Comparison of ENCODE assay signal across 23 cellular contexts in genomic region chr10:61302124-61302523, GRCh38.
A peak's percentile ranks its signal among the peaks of the same experiment; 100 is the strongest.
DNase-seq lines count a peak whose midpoint lies in the region; TF ChIP-seq lines count a peak whose summit lies in the region.
"Had no signal": no experiment of that assay in that cellular context is flagged by ENCODE, and none has a peak within 500 bp of the region (broad histone marks: within the 10 kb centered on the region; RNA-seq: fewer than 3 reads in every experiment).

No MANE protein-coding gene starts in this region.

- H3K23ac ChIP-seq in mesenchymal stem cell (ENCODE audit: low read length in 2 of 2), result no peak overlapping the region

- H3K27me3 ChIP-seq in mesenchymal stem cell (ENCODE audit: control insufficient read depth in 1 of 2, insufficient read depth in 1 of 2, low read length in 2 of 2) (no peaks in the 10 kb centered on the region), skeletal muscle satellite cell (ENCODE audit: control insufficient read depth, insufficient read depth, low read length) (no peaks in the 10 kb centered on the region), thyroid gland (no peaks in the 10 kb centered on the region)
- H3K27me3 ChIP-seq: MG63 had no signal

- H3K4me2 ChIP-seq in mesenchymal stem cell (ENCODE audit: low read length, poor library complexity, severe bottlenecking), result no peak overlapping the region
- H3K4me2 ChIP-seq in skeletal muscle satellite cell (ENCODE audit: low read length), result peak overlapping the region; percentile 62
- H3K4me2 ChIP-seq: A549, GM23338 had no signal

- no peak overlapping the region for H2BK5ac ChIP-seq in mesenchymal stem cell (ENCODE audit: low read depth, low read length, poor library complexity, severe bottlenecking)

- intact Hi-C loops in posterior vena cava (cut with DNase I), result no loop called here
- intact Hi-C loops in thyroid gland (cut with DNase I), result no loop called here

- H3K36me3 ChIP-seq in mesenchymal stem cell (ENCODE audit: control insufficient read depth in 1 of 2, insufficient read depth in 2 of 2, low read depth in 1 of 2, low read length in 2 of 2) (no peaks in the 10 kb centered on the region), skeletal muscle satellite cell (ENCODE audit: insufficient read depth, low read length) (no peaks in the 10 kb centered on the region), thyroid gland (no peaks in the 10 kb centered on the region)
- H3K36me3 ChIP-seq: MG63 had no signal

- H3K9me3 ChIP-seq in mesenchymal stem cell (ENCODE audit: control insufficient read depth, low read length), result peaks cover 10% of the 10 kb centered on the region
- no peaks in the 10 kb centered on the region for H3K9me3 ChIP-seq in skeletal muscle satellite cell (replicated peaks; ENCODE audit: low read length)
- no peaks in the 10 kb centered on the region for H3K9me3 ChIP-seq in thyroid gland

- H2BK120ac ChIP-seq in mesenchymal stem cell (ENCODE audit: low read depth, low read length), result no peak overlapping the region

- H3K4me1 ChIP-seq in mesenchymal stem cell (ENCODE audit: control insufficient read depth, insufficient read depth, low read depth, low read length) (no peaks in the 10 kb centered on the region), skeletal muscle satellite cell (ENCODE audit: control insufficient read depth, insufficient read depth, low read length) (peaks cover 49% of the 10 kb centered on the region), thyroid gland (no peaks in the 10 kb centered on the region)
- H3K4me1 ChIP-seq: A549 had no signal

- DNase-seq in GM03348 (ENCODE audit: low spot score) (peak; percentile 24), dedifferentiated amniotic fluid mesenchymal stem cell (ENCODE audit: extremely low spot score) (peak; percentile 62), mesenchymal stem cell (no peak), GM19238 (ENCODE audit: insufficient read length, low spot score) (no peak), posterior vena cava (ENCODE audit: low spot score) (no peak), thyroid gland (no peak)
- DNase-seq in stimulated activated CD4-positive, alpha-beta T cell treated with anti-CD3 and anti-CD28 coated beads, Interleukin-4, amount 100 ng/mL, for 1 hour, result no peak
- DNase-seq: CD8-positive, alpha-beta T cell; DMS 273 treated with DMSO at 0.1 percent for 48 hours; DMS79; GF-D8; H9; KBM-7; MG63; NCI-H2029; NCI-H446; NCI-H526; NCI-H82; SHP77 treated with DMSO at 0.1 percent for 48 hours had no signal

- no peak overlapping the region for H2AK5ac ChIP-seq in mesenchymal stem cell (ENCODE audit: low read length, severe bottlenecking)

- H3K27ac ChIP-seq in mesenchymal stem cell (ENCODE audit: low read length, poor library complexity, severe bottlenecking) (no peak overlapping the region), thyroid gland (no peak overlapping the region)
- H3K27ac ChIP-seq: A549, C4-2B had no signal

- H2AFZ ChIP-seq in mesenchymal stem cell (ENCODE audit: low read depth, low read length), result no peak overlapping the region
- H2AFZ ChIP-seq: GM23338 had no signal

- no peak overlapping the region for H2BK12ac ChIP-seq in mesenchymal stem cell (ENCODE audit: low read length in 2 of 2)

- H4K91ac ChIP-seq in mesenchymal stem cell (ENCODE audit: low read length), result no peak overlapping the region

- no peak for TF ChIP-seq POLR2A in thyroid gland (IDR thresholded peaks at IDR 0.05)

- H4K8ac ChIP-seq in mesenchymal stem cell (ENCODE audit: low read length), result no peak overlapping the region

- H3K9ac ChIP-seq in mesenchymal stem cell (ENCODE audit: low read length) (peak overlapping the region; percentile 64), skeletal muscle satellite cell (ENCODE audit: low read depth, low read length) (peak overlapping the region; percentile 74)

- H3K4ac ChIP-seq in mesenchymal stem cell (ENCODE audit: low read depth in 1 of 2, low read length in 2 of 2), result no peak overlapping the region

- no peaks in the 10 kb centered on the region for H3K79me1 ChIP-seq in mesenchymal stem cell (replicated peaks; ENCODE audit: low read length, poor library complexity, severe bottlenecking)

- TF ChIP-seq CTCF in thyroid gland (IDR thresholded peaks at IDR 0.05), result no peak

- no peak overlapping the region for H3K18ac ChIP-seq in mesenchymal stem cell (ENCODE audit: low read depth in 1 of 2, low read length in 2 of 2)

- H3K14ac ChIP-seq in mesenchymal stem cell (ENCODE audit: low read length in 2 of 2), result no peak overlapping the region

- no peak overlapping the region for H2BK15ac ChIP-seq in mesenchymal stem cell (ENCODE audit: low read depth, poor library complexity, severe bottlenecking)

- H3K4me3 ChIP-seq in mesenchymal stem cell (ENCODE audit: insufficient read depth in 1 of 2, low read depth in 1 of 2, low read length in 2 of 2) (no peak overlapping the region), skeletal muscle satellite cell (ENCODE audit: low read length) (peak overlapping the region; percentile 27), thyroid gland (replicated peaks in 1 of 3) (no peak overlapping the region)
- H3K4me3 ChIP-seq: A549, GM23338, MG63 had no signal

Comparison
In these comparisons a context has a peak if more than half of its experiments do, and no peak if none do; other contexts are left out.
1. DNase-seq: peak in GM03348 (single experiment) and dedifferentiated amniotic fluid mesenchymal stem cell (single experiment); none in mesenchymal stem cell (single experiment), GM19238 (single experiment), posterior vena cava (single experiment), stimulated activated CD4-positive, alpha-beta T cell treated with anti-CD3 and anti-CD28 coated beads, Interleukin-4, amount 100 ng/mL, for 1 hour (single experiment) and thyroid gland (0 of 2).